13 cellular contexts compared by ENCODE assay signal in the genomic region with DNA sequence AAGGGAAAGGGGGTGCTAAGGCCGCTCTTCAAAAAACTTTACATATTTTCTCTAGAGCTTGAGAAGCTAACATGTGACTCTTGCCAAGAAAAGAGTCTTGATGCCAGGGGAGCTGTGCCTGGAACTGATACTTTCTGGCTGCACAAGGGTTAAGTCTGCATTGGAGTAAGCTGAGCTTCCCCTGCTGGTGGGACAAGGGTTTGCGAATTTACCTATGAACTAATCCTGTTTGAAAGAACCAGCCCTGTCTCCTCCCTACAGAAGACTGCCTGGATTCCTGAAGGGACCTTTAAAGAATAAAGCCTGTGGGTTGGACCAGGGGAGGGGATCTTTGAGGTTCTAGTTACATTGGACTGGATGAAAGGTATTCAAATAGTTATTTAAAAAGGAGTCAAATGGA. TPM values are rescaled to one million over a fixed set of nuclear protein-coding genes. Genes with fewer than 3 reads are reported as not detected.
DNase-seq lines count a peak whose midpoint lies in the region; ATAC-seq and TF ChIP-seq lines count a peak whose summit lies in the region.
"Had no signal": no experiment of that assay in that cellular context is flagged by ENCODE, and none has a peak within 500 bp of the region (broad histone marks: within the 10 kb centered on the region; RNA-seq: fewer than 3 reads in every experiment).

No MANE protein-coding gene starts in this region.

- H3K27ac Mint-ChIP-seq in activated CD4-positive, alpha-beta memory T cell treated with anti-CD3 and anti-CD28 coated beads, Interleukin-2, amount 10 ng/mL, durations not matched to agents 7 days and 5 days = no peak overlapping the region
- H3K27ac Mint-ChIP-seq: activated CD4-positive, alpha-beta T cell treated with anti-CD3 and anti-CD28 coated beads, Interleukin-2, amount 10 ng/mL, durations not matched to agents 7 days and 5 days; activated naive CD4-positive, alpha-beta T cell treated with anti-CD3 and anti-CD28 coated beads, Interleukin-2, amount 50 U/mL, for 24 hours had no signal

- no peaks in the 10 kb centered on the region for H3K27me3 Mint-ChIP-seq in activated CD4-positive, alpha-beta memory T cell treated with anti-CD3 and anti-CD28 coated beads, Interleukin-2, amount 10 ng/mL, durations not matched to agents 7 days and 5 days
- H3K27me3 Mint-ChIP-seq: activated CD4-positive, alpha-beta T cell treated with anti-CD3 and anti-CD28 coated beads, Interleukin-2, amount 10 ng/mL, durations not matched to agents 7 days and 5 days had no signal

- no peak for TF ChIP-seq EP300 in upper lobe of left lung (IDR thresholded peaks at IDR 0.05)

- intact Hi-C loops in heart left ventricle (cut with DNase I) = no loop called here

- no peaks in the 10 kb centered on the region for H3K9me2 ChIP-seq in Loucy (replicated peaks; ENCODE audit: low read depth, low read length)

- WGBS in upper lobe of left lung, 2 donors = 60 to 63% methylated on average over 2 of the region's 2 CpGs
- WGBS in heart left ventricle, 4 donors = 55 to 75% (median 68%) methylated on average over 2 of the region's 2 CpGs

- no peak overlapping the region for H3K4me3 Mint-ChIP-seq in activated CD4-positive, alpha-beta memory T cell treated with anti-CD3 and anti-CD28 coated beads, Interleukin-2, amount 10 ng/mL, durations not matched to agents 7 days and 5 days
- H3K4me3 Mint-ChIP-seq: activated CD4-positive, alpha-beta T cell treated with anti-CD3 and anti-CD28 coated beads, Interleukin-2, amount 10 ng/mL, durations not matched to agents 7 days and 5 days; activated naive CD4-positive, alpha-beta T cell treated with anti-CD3 and anti-CD28 coated beads, Interleukin-2, amount 50 U/mL, for 24 hours had no signal

- POLR2A ChIA-PET in activated CD4-positive, alpha-beta memory T cell treated with anti-CD3 and anti-CD28 coated beads, Interleukin-2, amount 10 ng/mL, durations not matched to agents 7 days and 5 days (lab: Charles Lee) = no interaction called here

- H3K27me3 ChIP-seq in Loucy (ENCODE audit: insufficient read depth, low read length, poor library complexity, severe bottlenecking) (no peaks in the 10 kb centered on the region), osteoblast (ENCODE audit: insufficient read depth, low read length) (no peaks in the 10 kb centered on the region), upper lobe of left lung (no peaks in the 10 kb centered on the region), heart left ventricle (no peaks in the 10 kb centered on the region)

- H3K4me1 ChIP-seq in Loucy (ENCODE audit: insufficient read depth, low read length, poor library complexity, severe bottlenecking) (no peaks in the 10 kb centered on the region), osteoblast (ENCODE audit: insufficient read depth, low read length) (no peaks in the 10 kb centered on the region), upper lobe of left lung (no peaks in the 10 kb centered on the region), heart left ventricle (no peaks in the 10 kb centered on the region)

- CTCF ChIA-PET in activated CD4-positive, alpha-beta memory T cell treated with anti-CD3 and anti-CD28 coated beads, Interleukin-2, amount 10 ng/mL, durations not matched to agents 7 days and 5 days (lab: Charles Lee) = no interaction called here

- no peak overlapping the region for H2AFZ ChIP-seq in Loucy (ENCODE audit: low read length)
- no peak overlapping the region for H2AFZ ChIP-seq in osteoblast (ENCODE audit: low read length)

- H3K36me3 ChIP-seq in Loucy (ENCODE audit: insufficient read depth, low read length) (no peaks in the 10 kb centered on the region), osteoblast (ENCODE audit: insufficient read depth, low read length) (no peaks in the 10 kb centered on the region), upper lobe of left lung (no peaks in the 10 kb centered on the region), heart left ventricle (no peaks in the 10 kb centered on the region)

- H4K20me1 ChIP-seq in Loucy (ENCODE audit: insufficient read depth, low read length, poor library complexity, severe bottlenecking) (no peaks in the 10 kb centered on the region), osteoblast (ENCODE audit: insufficient read depth, low read length) (no peaks in the 10 kb centered on the region)

- H3K4me3 ChIP-seq in Loucy (ENCODE audit: low read length, poor library complexity, severe bottlenecking) (no peak overlapping the region), choroid plexus epithelial cell (ENCODE audit: low read depth, low read length) (no peak overlapping the region), osteoblast (ENCODE audit: insufficient read depth, low read length) (no peak overlapping the region), upper lobe of left lung (no peak overlapping the region), heart left ventricle (no peak overlapping the region)

- no peak overlapping the region for H3K9ac ChIP-seq in Loucy (ENCODE audit: low read depth, low read length, poor library complexity, severe bottlenecking)

- H3K27ac ChIP-seq in osteoblast (ENCODE audit: low read depth, low read length) = no peak overlapping the region
- H3K27ac ChIP-seq in upper lobe of left lung = no peak overlapping the region
- H3K27ac ChIP-seq in heart left ventricle = no peak overlapping the region

- H3K9me3 Mint-ChIP-seq in activated CD4-positive, alpha-beta memory T cell treated with anti-CD3 and anti-CD28 coated beads, Interleukin-2, amount 10 ng/mL, durations not matched to agents 7 days and 5 days = peaks cover 4% of the 10 kb centered on the region

- H3K79me2 ChIP-seq in Loucy (ENCODE audit: insufficient read depth, low read length) (no peaks in the 10 kb centered on the region), osteoblast (ENCODE audit: insufficient read depth, low read length) (no peaks in the 10 kb centered on the region)

- DNase-seq in SKM-1 treated with dmso at 0.1 percent for 144 hours (lab: John Stamatoyannopoulos, UW; ENCODE audit: unreplicated experiment) (peak; percentile 5), SKM-1 (lab: John Stamatoyannopoulos, UW; ENCODE audit: unreplicated experiment) (no peak), choroid plexus epithelial cell (ENCODE audit: low read depth) (peak; percentile 39), osteoblast (ENCODE audit: insufficient read length, low spot score, missing footprints) (no peak), upper lobe of left lung (no peak), heart left ventricle (no peak)
- no peak for DNase-seq in activated CD4-positive, alpha-beta memory T cell treated with anti-CD3 and anti-CD28 coated beads, Interleukin-2, amount 10 ng/mL, durations not matched to agents 7 days and 5 days
- DNase-seq: activated CD4-positive, alpha-beta T cell treated with anti-CD3 and anti-CD28 coated beads, Interleukin-2, amount 10 ng/mL, durations not matched to agents 7 days and 5 days; GOT3; retina; SIG-M5 had no signal

- H3K4me1 Mint-ChIP-seq in activated CD4-positive, alpha-beta memory T cell treated with anti-CD3 and anti-CD28 coated beads, Interleukin-2, amount 10 ng/mL, durations not matched to agents 7 days and 5 days = no peaks in the 10 kb centered on the region
- H3K4me1 Mint-ChIP-seq: activated CD4-positive, alpha-beta T cell treated with anti-CD3 and anti-CD28 coated beads, Interleukin-2, amount 10 ng/mL, durations not matched to agents 7 days and 5 days; activated naive CD4-positive, alpha-beta T cell treated with anti-CD3 and anti-CD28 coated beads, Interleukin-2, amount 50 U/mL, for 24 hours had no signal

- TF ChIP-seq POLR2A in upper lobe of left lung (IDR thresholded peaks at IDR 0.05) (no peak), heart left ventricle (IDR thresholded peaks at IDR 0.05) (no peak)

- no peak for ATAC-seq in upper lobe of left lung (ENCODE audit: low FRiP score in 2 of 2)
- no peak for ATAC-seq in heart left ventricle

- H3F3A ChIP-seq in Loucy (ENCODE audit: low read depth) = no peaks in the 10 kb centered on the region

- TF ChIP-seq CTCF in Loucy (conservative IDR thresholded peaks at IDR 0.05; ENCODE audit: low read length) (peak; percentile 54), choroid plexus epithelial cell (conservative IDR thresholded peaks at IDR 0.05; ENCODE audit: low read depth, low read length) (peak; percentile 56), osteoblast (IDR thresholded peaks at IDR 0.05; ENCODE audit: extremely low read depth, low read depth, low read length) (peak; percentile 42), upper lobe of left lung (IDR thresholded peaks at IDR 0.05) (no peak), heart left ventricle (IDR thresholded peaks at IDR 0.05) (no peak)

- H3K36me3 Mint-ChIP-seq in activated CD4-positive, alpha-beta memory T cell treated with anti-CD3 and anti-CD28 coated beads, Interleukin-2, amount 10 ng/mL, durations not matched to agents 7 days and 5 days (ENCODE audit: low read depth) = no peaks in the 10 kb centered on the region
- H3K36me3 Mint-ChIP-seq: activated naive CD4-positive, alpha-beta T cell treated with anti-CD3 and anti-CD28 coated beads, Interleukin-2, amount 50 U/mL, for 24 hours had no signal

- H3K4me2 ChIP-seq in Loucy (ENCODE audit: low read depth, low read length, poor library complexity, severe bottlenecking) (no peak overlapping the region), osteoblast (ENCODE audit: insufficient read depth, low read length) (no peak overlapping the region)

- no peaks in the 10 kb centered on the region for H3K9me3 ChIP-seq in Loucy (ENCODE audit: insufficient read depth, low read depth, low read length)
- H3K9me3 ChIP-seq in osteoblast (ENCODE audit: low read depth, low read length) = no peaks in the 10 kb centered on the region
- no peaks in the 10 kb centered on the region for H3K9me3 ChIP-seq in upper lobe of left lung
- H3K9me3 ChIP-seq in heart left ventricle = no peaks in the 10 kb centered on the region

RNA-seq across cellular contexts. Expression of gene EPHA3, which starts 58.3 kb away (rescaled TPM):
- total RNA-seq in osteoblast = 10.9 and 12.7 TPM in 2 replicates
- total RNA-seq in upper lobe of left lung = 1 to 10 TPM in 2 of 6 donors, under 1 TPM in 3, not detected in 1; 0.46 to 3.9 (median 0.79) TPM
- under 1 TPM in 1 of 2 experiments, not detected in 1; 0.05 TPM for total RNA-seq in activated CD4-positive, alpha-beta memory T cell treated with anti-CD3 and anti-CD28 coated beads, Interleukin-2, amount 10 ng/mL, durations not matched to agents 7 days and 5 days
- total RNA-seq in heart left ventricle = 1 to 10 TPM; 2.2 to 9.4 (median 4.4) TPM
- polyA plus RNA-seq in heart left ventricle = 1 to 10 TPM; 1.0 to 1.3 TPM
- total RNA-seq: activated CD4-positive, alpha-beta T cell treated with anti-CD3 and anti-CD28 coated beads, Interleukin-2, amount 10 ng/mL, durations not matched to agents 7 days and 5 days had no signal

Comparison
In these comparisons a context has a peak if more than half of its experiments do, and no peak if none do; other contexts are left out.
1. DNase-seq: peak in SKM-1 treated with dmso at 0.1 percent for 144 hours (single experiment) and choroid plexus epithelial cell (single experiment); none in SKM-1 (single experiment), osteoblast (single experiment), upper lobe of left lung (0 of 2), activated CD4-positive, alpha-beta memory T cell treated with anti-CD3 and anti-CD28 coated beads, Interleukin-2, amount 10 ng/mL, durations not matched to agents 7 days and 5 days (single experiment) and heart left ventricle (0 of 5).
2. CTCF ChIP-seq: peak in Loucy (single experiment), choroid plexus epithelial cell (single experiment) and osteoblast (single experiment); none in upper lobe of left lung (0 of 6) and heart left ventricle (0 of 12).